1 cellular context compared by ENCODE assay signal in the genomic region with DNA sequence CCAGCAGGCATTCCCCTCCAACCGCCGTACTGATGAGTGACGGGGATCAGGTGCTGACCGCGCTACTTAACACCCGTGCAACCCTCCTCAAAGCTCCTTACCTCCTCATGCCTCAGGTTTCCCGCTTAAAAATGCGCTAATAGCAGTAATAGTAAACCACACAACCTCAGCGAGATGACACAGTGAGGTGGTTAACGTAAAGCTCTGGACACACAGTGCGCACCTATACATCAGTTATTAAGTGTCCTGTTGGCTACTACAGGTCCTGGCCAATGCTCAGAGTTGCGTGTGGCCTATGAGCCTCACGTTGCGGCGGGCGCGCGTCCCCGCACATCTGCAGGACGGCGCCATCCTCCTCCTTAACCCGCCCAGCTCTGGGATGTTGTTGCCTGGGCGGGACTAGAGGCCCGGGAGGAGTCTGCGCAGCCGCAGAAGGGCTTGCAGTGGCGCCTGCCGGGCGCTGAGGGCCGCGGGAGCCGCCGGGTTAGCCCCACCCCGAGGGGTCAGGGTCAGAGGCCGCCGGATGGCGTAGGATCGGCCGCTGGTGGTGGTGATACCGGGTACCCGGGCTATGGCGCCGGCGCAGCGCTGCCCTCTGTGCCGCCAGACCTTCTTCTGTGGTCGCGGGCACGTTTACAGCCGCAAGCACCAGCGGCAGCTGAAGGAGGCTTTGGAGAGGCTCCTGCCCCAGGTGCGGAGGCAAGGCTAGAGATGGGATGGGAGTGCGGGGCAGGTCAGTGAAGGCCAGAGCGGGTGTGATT.
TF ChIP-seq lines count a peak whose summit lies in the region.

A gene with protein sequence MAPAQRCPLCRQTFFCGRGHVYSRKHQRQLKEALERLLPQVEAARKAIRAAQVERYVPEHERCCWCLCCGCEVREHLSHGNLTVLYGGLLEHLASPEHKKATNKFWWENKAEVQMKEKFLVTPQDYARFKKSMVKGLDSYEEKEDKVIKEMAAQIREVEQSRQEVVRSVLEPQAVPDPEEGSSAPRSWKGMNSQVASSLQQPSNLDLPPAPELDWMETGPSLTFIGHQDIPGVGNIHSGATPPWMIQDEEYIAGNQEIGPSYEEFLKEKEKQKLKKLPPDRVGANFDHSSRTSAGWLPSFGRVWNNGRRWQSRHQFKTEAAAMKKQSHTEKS (plus strand): TSS at position 512 of the 761 bp plus-strand sequence. CDS start 60 bp downstream, at position 572.

TF ChIP-seq in HepG2, 621 proteins besides CTCF, POLR2A, EP300 and RAD21 (continued from another document):
- TF ChIP-seq, protein P1, sequence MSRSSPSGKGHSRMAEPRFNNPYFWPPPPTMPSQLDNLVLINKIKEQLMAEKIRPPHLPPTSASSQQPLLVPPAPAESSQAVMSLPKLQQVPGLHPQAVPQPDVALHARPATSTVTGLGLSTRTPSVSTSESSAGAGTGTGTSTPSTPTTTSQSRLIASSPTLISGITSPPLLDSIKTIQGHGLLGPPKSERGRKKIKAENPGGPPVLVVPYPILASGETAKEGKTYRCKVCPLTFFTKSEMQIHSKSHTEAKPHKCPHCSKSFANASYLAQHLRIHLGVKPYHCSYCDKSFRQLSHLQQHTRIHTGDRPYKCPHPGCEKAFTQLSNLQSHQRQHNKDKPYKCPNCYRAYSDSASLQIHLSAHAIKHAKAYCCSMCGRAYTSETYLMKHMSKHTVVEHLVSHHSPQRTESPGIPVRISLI (CRISPR knock-in tag; IDR thresholded peaks at IDR 0.05; ENCODE audit: borderline replicate concordance) = no peak
- 0 out of 2 replicates have a peak, but pooled peaks have one; percentile 33 for TF ChIP-seq PCBP1 (IDR thresholded peaks at IDR 0.05; ENCODE audit: borderline replicate concordance, low read depth, low read length)
- TF ChIP-seq IKZF4 (CRISPR knock-in tag; IDR thresholded peaks at IDR 0.05; ENCODE audit: borderline replicate concordance, low read depth, not compliant biosample characterization) = peak; percentile 50
- peak; percentile 89 for TF ChIP-seq ZNF639 (CRISPR knock-in tag; conservative IDR thresholded peaks at IDR 0.05)
- peak; percentile 36 for TF ChIP-seq XRCC5 (optimal IDR thresholded peaks at IDR 0.05; ENCODE audit: low read length)
- TF ChIP-seq POLR2G (IDR thresholded peaks at IDR 0.05; ENCODE audit: low read depth, low read length) = peak; percentile 92
- TF ChIP-seq SAFB2 (CRISPR knock-in tag; IDR thresholded peaks at IDR 0.05; ENCODE audit: borderline replicate concordance, low read depth) = 0 out of 2 replicates have a peak, but pooled peaks have one; percentile 36
- TF ChIP-seq, protein P2, sequence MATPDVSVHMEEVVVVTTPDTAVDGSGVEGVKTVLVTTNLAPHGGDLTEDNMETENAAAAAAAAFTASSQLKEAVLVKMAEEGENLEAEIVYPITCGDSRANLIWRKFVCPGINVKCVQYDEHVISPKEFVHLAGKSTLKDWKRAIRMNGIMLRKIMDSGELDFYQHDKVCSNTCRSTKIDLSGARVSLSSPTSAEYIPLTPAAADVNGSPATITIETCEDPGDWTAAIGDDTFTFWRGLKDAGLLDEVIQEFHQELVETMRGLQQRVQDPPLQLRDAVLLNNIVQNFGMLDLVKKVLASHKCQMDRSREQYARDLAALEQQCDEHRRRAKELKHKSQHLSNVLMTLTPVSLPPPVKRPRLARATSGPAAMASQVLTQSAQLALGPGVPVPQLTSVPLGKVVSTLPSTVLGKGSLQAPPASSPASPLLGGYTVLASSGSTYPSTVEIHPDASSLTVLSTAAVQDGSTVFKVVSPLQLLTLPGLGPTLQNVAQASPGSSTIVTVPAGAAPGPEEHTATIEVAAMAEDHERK (CRISPR knock-in tag; IDR thresholded peaks at IDR 0.05; ENCODE audit: low read depth) = 0 out of 2 replicates have a peak, but pooled peaks have one; percentile 45
- no peak for TF ChIP-seq ATAD3A (CRISPR knock-in tag; IDR thresholded peaks at IDR 0.05)
- no peak for TF ChIP-seq ZNF563 (CRISPR knock-in tag; IDR thresholded peaks at IDR 0.05)
- TF ChIP-seq ERF (CRISPR knock-in tag; IDR thresholded peaks at IDR 0.05) = peak; percentile 59
- no peak for TF ChIP-seq ZBTB8A (CRISPR knock-in tag; IDR thresholded peaks at IDR 0.05; ENCODE audit: borderline replicate concordance, low read depth)
- TF ChIP-seq SMAD9 (CRISPR knock-in tag; IDR thresholded peaks at IDR 0.05) = peak; percentile 65; the same call in 1 of the 2 replicates
